In genomic region chr1:50523548-50523947, GRCh38 we compare ENCODE assay signal across 33 cellular contexts.
DNase-seq lines count a peak whose midpoint lies in the region; ATAC-seq, FAIRE-seq and TF ChIP-seq lines count a peak whose summit lies in the region.
"Had no signal": no experiment of that assay in that cellular context is flagged by ENCODE, and none has a peak within 500 bp of the region (broad histone marks: within the 10 kb centered on the region; RNA-seq: fewer than 3 reads in every experiment).

No MANE protein-coding gene starts in this region.

- no peaks in the 10 kb centered on the region for H4K20me1 ChIP-seq in SK-N-SH (ENCODE audit: insufficient read depth)
- no peaks in the 10 kb centered on the region for H4K20me1 ChIP-seq in K562 (replicated peaks; ENCODE audit: control insufficient read depth, insufficient read depth, low read length)
- H4K20me1 ChIP-seq: BLaER1; BLaER1 treated with 17β-estradiol and CSF1 and Interleukin-3, amounts not matched to agents 10 nM and 100 nM had no signal

- no peaks in the 10 kb centered on the region for H3K9me2 ChIP-seq in SK-N-SH

- no peak overlapping the region for H3K4me2 ChIP-seq in SK-N-SH
- H3K4me2 ChIP-seq in K562 (ENCODE audit: insufficient read depth, low read length): no peak overlapping the region
- H3K4me2 ChIP-seq: A549; BLaER1; BLaER1 treated with 17β-estradiol and CSF1 and Interleukin-3, amounts not matched to agents 10 nM and 100 nM had no signal

- DNase-seq in SK-N-SH: no peak
- DNase-seq in K562 (ENCODE audit: extremely low read depth in 1 of 4, low spot score in 3 of 4): no peak
- DNase-seq in midbrain (lab: John Stamatoyannopoulos, UW): no peak
- no peak for DNase-seq in islet precursor cell
- DNase-seq: 8988T; ACHN; AML-193; BE2C; C1 segment of cervical spinal cord; Caco-2; Calu3; CD4-positive, alpha-beta memory T cell; CD4-positive, alpha-beta T cell; CD4-positive, CD25-positive, alpha-beta regulatory T cell; CD8-positive, alpha-beta memory T cell; CD8-positive, alpha-beta T cell; COR-L47; DMS 273 treated with DMSO at 0.1 percent for 48 hours; DMS153; DMS53; DMS79; DMS79 treated with DMSO at 0.1 percent for 48 hours; DND-41; EL had no signal

- CTCF ChIA-PET in SK-N-SH (lab: Yijun Ruan, JAX): interaction anchor here (1.1 kb wide), 1 partner anchor 99 kb away, joined by 3 read pairs; no protein-coding TSS in a partner anchor
- CTCF ChIA-PET in HEK293 (lab: Yijun Ruan, JAX): no interaction called here
- CTCF ChIA-PET in K562 (lab: Yijun Ruan, JAX; ENCODE audit: low intra/inter-chr PET ratio): no interaction called here

- H3K4me3 ChIP-seq in SK-N-SH (ENCODE audit: low read depth in 2 of 2, low read length in 1 of 2) (no peak overlapping the region), HEK293 (ENCODE audit: low read depth, low read length) (no peak overlapping the region), K562 (no peak overlapping the region)
- H3K4me3 ChIP-seq: A549; BLaER1; BLaER1 treated with 17β-estradiol and CSF1 and Interleukin-3, amounts not matched to agents 10 nM and 100 nM had no signal

- no peak for TF ChIP-seq RAD21 in SK-N-SH (IDR thresholded peaks at IDR 0.05; ENCODE audit: low read length)
- no peak for TF ChIP-seq RAD21 in K562 (CRISPR knock-in tag; conservative IDR thresholded peaks at IDR 0.05 in 1 of 2, IDR thresholded peaks at IDR 0.05 in 1 of 2)

- no peak for TF ChIP-seq EP300 in SK-N-SH (IDR thresholded peaks at IDR 0.05; ENCODE audit: borderline replicate concordance in 1 of 2, low read depth in 1 of 2, low read length in 1 of 2)
- TF ChIP-seq EP300 in K562 (IDR thresholded peaks at IDR 0.05; ENCODE audit: low read length): no peak

- TF ChIP-seq POLR2A in K562 (conservative IDR thresholded peaks at IDR 0.05): no peak

- TF ChIP-seq CTCF in SK-N-SH (IDR thresholded peaks at IDR 0.05) (no peak), HEK293 (tag by site-specific recombination; IDR thresholded peaks at IDR 0.05) (no peak), K562 (IDR thresholded peaks at IDR 0.05 in 2 of 3, conservative IDR thresholded peaks at IDR 0.05 in 1 of 3; ENCODE audit: insufficient read depth in 2 of 3, low read depth in 1 of 3, low read length in 3 of 3) (no peak)

- H3K9me3 ChIP-seq in SK-N-SH: peaks cover 5% of the 10 kb centered on the region; the same call in 1 of the 2 replicates
- no peaks in the 10 kb centered on the region for H3K9me3 ChIP-seq in HEK293 (ENCODE audit: control insufficient read depth, insufficient read depth, low read depth, low read length)
- no peaks in the 10 kb centered on the region for H3K9me3 ChIP-seq in K562 (replicated peaks; ENCODE audit: control insufficient read depth, insufficient read depth, low read depth, low read length)
- H3K9me3 ChIP-seq: A549, BE2C, Caco-2 had no signal

- POLR2A ChIA-PET in SK-N-SH (lab: Yijun Ruan, JAX): no interaction called here
- POLR2A ChIA-PET in HEK293 (lab: Yijun Ruan, JAX): no interaction called here
- POLR2A ChIA-PET in K562 (lab: Yijun Ruan, JAX): no interaction called here

- FAIRE-seq in K562 (lab: Jason Lieb, UNC): no peak
- FAIRE-seq: A204.1, A549, D721Med had no signal

- H3K27me3 ChIP-seq in SK-N-SH (ENCODE audit: insufficient read depth) (no peaks in the 10 kb centered on the region), K562 (ENCODE audit: control insufficient read depth in 2 of 2, insufficient read depth in 2 of 2, low read length in 2 of 2) (no peaks in the 10 kb centered on the region)
- H3K27me3 ChIP-seq: BE2C; BLaER1; BLaER1 treated with 17β-estradiol and CSF1 and Interleukin-3, amounts not matched to agents 10 nM and 100 nM had no signal

- BruUV-seq in K562 (replicated peaks; lab: Mats Ljungman, UMichigan): no TSS peak

- in situ Hi-C loops in K562 (cut with MboI): no loop called here

- WGBS in SK-N-SH (ENCODE audit: low lambda C conversion rate): 96% methylated on average over 3 of the region's 3 CpGs
- 98% methylated on average over 3 of the region's 3 CpGs for WGBS in K562 (ENCODE audit: insufficient coverage, low coverage, missing lambda C conversion rate)

- ATAC-seq in SK-N-SH treated with all-trans-retinoic acid at 6 μM for 48 hours (no peak), K562 (no peak)
- ATAC-seq: A549; CD8-positive, alpha-beta T cell had no signal

- H3K27ac ChIP-seq in SK-N-SH (ENCODE audit: low read depth in 2 of 2, low read length in 1 of 2): no peak overlapping the region
- no peak overlapping the region for H3K27ac ChIP-seq in HEK293 (ENCODE audit: extremely low read depth, low read depth, low read length)
- H3K27ac ChIP-seq in K562 (ENCODE audit: extremely low read depth, low read depth, low read length): no peak overlapping the region
- H3K27ac ChIP-seq: 22Rv1; A549; BLaER1; BLaER1 treated with 17β-estradiol and CSF1 and Interleukin-3, amounts not matched to agents 10 nM and 100 nM; C4-2B had no signal

- intact Hi-C loops in K562 (cut with micrococcal nuclease): no loop called here

- H2AFZ ChIP-seq in SK-N-SH (ENCODE audit: low read depth) (no peak overlapping the region), K562 (ENCODE audit: low read depth, low read length) (no peak overlapping the region)

- H3K79me2 ChIP-seq in SK-N-SH (ENCODE audit: insufficient read depth): no peaks in the 10 kb centered on the region
- H3K79me2 ChIP-seq in K562 (ENCODE audit: control insufficient read depth, insufficient read depth, low read length): no peaks in the 10 kb centered on the region

- no peaks in the 10 kb centered on the region for H3K9me1 ChIP-seq in K562 (ENCODE audit: control insufficient read depth, insufficient read depth, low read length)

- H3K36me3 ChIP-seq in SK-N-SH (replicated peaks in 1 of 2; ENCODE audit: control insufficient read depth in 1 of 2, insufficient read depth in 2 of 2, low read length in 1 of 2) (peaks cover 0 to 27% of the 10 kb centered on the region in 2 experiments), HEK293 (ENCODE audit: control insufficient read depth in 2 of 2, insufficient read depth in 1 of 2, low read length in 2 of 2) (no peaks in the 10 kb centered on the region), K562 (ENCODE audit: control insufficient read depth, insufficient read depth, low read length) (peaks cover 22% of the 10 kb centered on the region; the same call in 2 of the 3 replicates)
- H3K36me3 ChIP-seq: BE2C had no signal

- H3F3A ChIP-seq in SK-N-SH (replicated peaks; ENCODE audit: insufficient read depth): no peaks in the 10 kb centered on the region

- H3K9ac ChIP-seq in SK-N-SH: no peak overlapping the region
- H3K9ac ChIP-seq in K562 (ENCODE audit: insufficient read depth in 1 of 2, low read depth in 2 of 2, low read length in 2 of 2): no peak overlapping the region
- H3K9ac ChIP-seq: BLaER1; BLaER1 treated with 17β-estradiol and CSF1 and Interleukin-3, amounts not matched to agents 10 nM and 100 nM had no signal

- no peaks in the 10 kb centered on the region for H3K4me1 ChIP-seq in SK-N-SH (ENCODE audit: control insufficient read depth in 1 of 2, insufficient read depth in 2 of 2, low read depth in 1 of 2, low read length in 1 of 2)
- no peaks in the 10 kb centered on the region for H3K4me1 ChIP-seq in HEK293 (ENCODE audit: control insufficient read depth, insufficient read depth, low read length)
- no peaks in the 10 kb centered on the region for H3K4me1 ChIP-seq in K562 (replicated peaks in 1 of 2; ENCODE audit: control insufficient read depth in 2 of 2, insufficient read depth in 2 of 2, low read length in 2 of 2)
- H3K4me1 ChIP-seq: A549, BE2C, Caco-2 had no signal

TF ChIP-seq in SK-N-SH treated with all-trans-retinoic acid at 6 μM for 48 hours, 23 proteins besides CTCF, POLR2A, EP300 and RAD21:
- TF ChIP-seq GLIS3 (CRISPR knock-in tag; IDR thresholded peaks at IDR 0.05) (no peak), ZNF8 (CRISPR knock-in tag; IDR thresholded peaks at IDR 0.05) (peak; percentile 66; the same call in 1 of the 2 replicates)

TF ChIP-seq in SK-N-SH, 30 proteins besides CTCF, POLR2A, EP300 and RAD21 (continues in another document):
- TF ChIP-seq JUND (IDR thresholded peaks at IDR 0.05): no peak
- no peak for TF ChIP-seq NFIC (IDR thresholded peaks at IDR 0.05; ENCODE audit: borderline replicate concordance)
- TF ChIP-seq CHD2 (IDR thresholded peaks at IDR 0.05; ENCODE audit: low read length, partially characterized antibody): no peak
- no peak for TF ChIP-seq EZH2phosphoT487 (IDR thresholded peaks at IDR 0.05; ENCODE audit: borderline replicate concordance, low read depth)
- TF ChIP-seq NRF1 (IDR thresholded peaks at IDR 0.05; ENCODE audit: low read depth, low read length): no peak
- TF ChIP-seq ELF1 (IDR thresholded peaks at IDR 0.05): no peak
- TF ChIP-seq RXRA (IDR thresholded peaks at IDR 0.05; ENCODE audit: borderline replicate concordance, low read depth): no peak
- no peak for TF ChIP-seq RFX5 (IDR thresholded peaks at IDR 0.05; ENCODE audit: low read length)

TF ChIP-seq in HEK293, 187 proteins besides CTCF, POLR2A, EP300 and RAD21:
- peak; percentile 34; the same call in 1 of the 2 replicates for TF ChIP-seq ZNF146 (tag by site-specific recombination; IDR thresholded peaks at IDR 0.05)
- TF ChIP-seq ATF2 (tag by site-specific recombination; IDR thresholded peaks at IDR 0.05; ENCODE audit: low read depth): no peak
- no peak for TF ChIP-seq ZNF626 (tag by site-specific recombination; IDR thresholded peaks at IDR 0.05)
TF ChIP-seq in HEK293: peak in this region for 1.

TF ChIP-seq in K562, 482 proteins besides CTCF, POLR2A, EP300 and RAD21:
- TF ChIP-seq ZNF146 (CRISPR knock-in tag; IDR thresholded peaks at IDR 0.05; ENCODE audit: unreplicated experiment) (peak; percentile 64), PML (IDR thresholded peaks at IDR 0.05; ENCODE audit: low read length) (no peak), ZNF174 (CRISPR knock-in tag; IDR thresholded peaks at IDR 0.05) (no peak)
